15 cellular contexts compared by ENCODE assay signal in the genomic region with DNA sequence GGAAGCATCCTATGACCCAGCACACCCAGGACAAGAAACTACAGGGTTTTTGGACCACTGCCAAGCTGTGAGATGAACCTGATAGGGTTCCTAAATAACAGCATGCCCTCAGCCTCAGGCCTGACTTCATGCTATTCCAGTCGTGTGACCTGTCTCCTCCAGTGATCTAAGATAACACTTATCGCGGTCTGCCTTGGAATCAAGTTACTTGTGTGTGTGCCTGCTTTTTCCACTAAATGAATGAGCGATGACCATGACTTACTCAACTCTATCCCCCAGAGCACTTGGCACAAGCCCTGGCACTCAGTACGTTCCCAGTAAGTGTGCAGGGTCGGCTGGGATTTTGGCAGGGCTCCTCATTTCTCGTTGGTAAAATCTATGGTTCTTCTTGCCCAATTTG.
DNase-seq lines count a peak whose midpoint lies in the region; ATAC-seq and TF ChIP-seq lines count a peak whose summit lies in the region.
"Had no signal": no experiment of that assay in that cellular context is flagged by ENCODE, and none has a peak within 500 bp of the region (broad histone marks: within the 10 kb centered on the region; RNA-seq: fewer than 3 reads in every experiment).

No MANE protein-coding gene starts in this region.

- 0 out of 2 replicates have a peak overlapping the region, but pooled peaks have one; percentile 10 for H2AFZ ChIP-seq in PC-9

- TF ChIP-seq CTCF in PC-9 (conservative IDR thresholded peaks at IDR 0.05) (no peak), fibroblast of the aortic adventitia (IDR thresholded peaks at IDR 0.05; ENCODE audit: insufficient read depth, low read length) (no peak), thyroid gland (IDR thresholded peaks at IDR 0.05) (no peak), colonic mucosa (IDR thresholded peaks at IDR 0.05) (no peak)

- H3F3A ChIP-seq in PC-9 (ENCODE audit: insufficient read depth, low read depth) = no peaks in the 10 kb centered on the region

- peaks cover 5% of the 10 kb centered on the region for H3K9me3 ChIP-seq in PC-9 (ENCODE audit: insufficient read depth, low read depth)
- no peaks in the 10 kb centered on the region for H3K9me3 ChIP-seq in thyroid gland
- H3K9me3 ChIP-seq in colonic mucosa = no peaks in the 10 kb centered on the region

- no peaks in the 10 kb centered on the region for H4K20me1 ChIP-seq in PC-9 (ENCODE audit: insufficient read depth)

- TF ChIP-seq POLR2A in thyroid gland (IDR thresholded peaks at IDR 0.05) = no peak

- no peaks in the 10 kb centered on the region for H3K27me3 ChIP-seq in PC-9 (ENCODE audit: insufficient read depth, low read depth)
- H3K27me3 ChIP-seq in thyroid gland = no peaks in the 10 kb centered on the region
- no peaks in the 10 kb centered on the region for H3K27me3 ChIP-seq in colonic mucosa

- POLR2A ChIA-PET in PC-9 (lab: Charles Lee; ENCODE audit: unreplicated experiment) = no interaction called here

- no peak overlapping the region; the same call in 1 of the 2 replicates for H3K4me2 ChIP-seq in PC-9

- no TSS peak for BruUV-seq in PC-9 (replicated peaks; lab: Mats Ljungman, UMichigan)

- H3K4me1 Mint-ChIP-seq in activated naive CD4-positive, alpha-beta T cell treated with anti-CD3 and anti-CD28 coated beads, Interleukin-2, amount 50 U/mL, for 24 hours = no peaks in the 10 kb centered on the region
- H3K4me1 Mint-ChIP-seq: activated CD4-positive, alpha-beta T cell treated with anti-CD3 and anti-CD28 coated beads, Interleukin-2, amount 10 ng/mL, durations not matched to agents 7 days and 5 days; IgD-negative memory B cell had no signal

- H3K36me3 ChIP-seq in PC-9 (ENCODE audit: low read depth) (no peaks in the 10 kb centered on the region), thyroid gland (no peaks in the 10 kb centered on the region), colonic mucosa (no peaks in the 10 kb centered on the region)

- no peaks in the 10 kb centered on the region for H3K9me2 ChIP-seq in PC-9 (ENCODE audit: insufficient read depth)

- H3K9ac ChIP-seq in colonic mucosa (ENCODE audit: low read depth in 2 of 2, low read length in 2 of 2) = no peak overlapping the region

- H3K79me2 ChIP-seq in PC-9 (ENCODE audit: low read depth) = no peaks in the 10 kb centered on the region

- no peak overlapping the region for H3K4me3 Mint-ChIP-seq in activated naive CD4-positive, alpha-beta T cell treated with anti-CD3 and anti-CD28 coated beads, Interleukin-2, amount 50 U/mL, for 24 hours
- H3K4me3 Mint-ChIP-seq: activated CD4-positive, alpha-beta T cell treated with anti-CD3 and anti-CD28 coated beads, Interleukin-2, amount 10 ng/mL, durations not matched to agents 7 days and 5 days; IgD-negative memory B cell had no signal

- ATAC-seq in HG02610 (IDR thresholded peaks at IDR 0.05; ENCODE audit: unreplicated experiment) = no peak

- no peaks in the 10 kb centered on the region for H3K9me3 Mint-ChIP-seq in activated naive CD4-positive, alpha-beta T cell treated with anti-CD3 and anti-CD28 coated beads, Interleukin-2, amount 50 U/mL, for 24 hours

- peak overlapping the region; percentile 7 for H3K27ac Mint-ChIP-seq in activated naive CD4-positive, alpha-beta T cell treated with anti-CD3 and anti-CD28 coated beads, Interleukin-2, amount 50 U/mL, for 24 hours
- H3K27ac Mint-ChIP-seq: activated CD4-positive, alpha-beta T cell treated with anti-CD3 and anti-CD28 coated beads, Interleukin-2, amount 10 ng/mL, durations not matched to agents 7 days and 5 days; IgD-negative memory B cell had no signal

- H3K4me1 ChIP-seq in PC-9 (replicated peaks; ENCODE audit: insufficient read depth) (peaks cover 11% of the 10 kb centered on the region), thyroid gland (peaks cover 6 to 7% of the 10 kb centered on the region in 2 donors), colonic mucosa (no peaks in the 10 kb centered on the region)

- no peaks in the 10 kb centered on the region for H3K27me3 Mint-ChIP-seq in activated naive CD4-positive, alpha-beta T cell treated with anti-CD3 and anti-CD28 coated beads, Interleukin-2, amount 50 U/mL, for 24 hours
- H3K27me3 Mint-ChIP-seq: activated CD4-positive, alpha-beta T cell treated with anti-CD3 and anti-CD28 coated beads, Interleukin-2, amount 10 ng/mL, durations not matched to agents 7 days and 5 days; IgD-negative memory B cell had no signal

- whole genome bisulfite sequencing in thyroid gland, 2 donors = 39 to 62% methylated on average over 7 of the region's 7 CpGs

- DNase-seq in activated naive CD4-positive, alpha-beta T cell treated with anti-CD3 and anti-CD28 coated beads, Interleukin-2, amount 50 U/mL, for 16 hours = no peak
- DNase-seq in PC-9 = peak; percentile 84 to 86
- DNase-seq in fibroblast of the aortic adventitia (ENCODE audit: low read depth) = peak; percentile 78
- DNase-seq in thyroid gland = peak; percentile 10 to 34
- no peak for DNase-seq in colonic mucosa
- no peak for DNase-seq in GF-D8 (lab: John Stamatoyannopoulos, UW)
- DNase-seq: activated CD4-positive, alpha-beta T cell treated with anti-CD3 and anti-CD28 coated beads, Interleukin-2, amount 10 ng/mL, durations not matched to agents 7 days and 5 days; NCI-H524 treated with DMSO at 0.1 percent for 48 hours; posterior cingulate gyrus; substantia nigra; SW 1271 had no signal

- no peak overlapping the region for H3K4me3 ChIP-seq in PC-9
- no peak overlapping the region for H3K4me3 ChIP-seq in fibroblast of the aortic adventitia (ENCODE audit: low read depth, low read length)
- no peak overlapping the region for H3K4me3 ChIP-seq in thyroid gland (replicated peaks in 1 of 3)
- H3K4me3 ChIP-seq in colonic mucosa = no peak overlapping the region
- H3K4me3 ChIP-seq: lung had no signal

- no peaks in the 10 kb centered on the region for H3K36me3 Mint-ChIP-seq in activated naive CD4-positive, alpha-beta T cell treated with anti-CD3 and anti-CD28 coated beads, Interleukin-2, amount 50 U/mL, for 24 hours
- H3K36me3 Mint-ChIP-seq: IgD-negative memory B cell had no signal

- intact Hi-C loops in PC-9 (cut with micrococcal nuclease; ENCODE audit: unreplicated experiment) = loop anchor here (1.0 to 5.0 kb wide), 13 partner anchors 32 to 486 kb away; no protein-coding TSS in a partner anchor
- intact Hi-C loops in thyroid gland (cut with DNase I) = no loop called here
- intact Hi-C loops in colonic mucosa (cut with DNase I) = no loop called here

- H3K27ac ChIP-seq in PC-9 (no peak overlapping the region), thyroid gland (no peak overlapping the region), colonic mucosa (no peak overlapping the region)

- CTCF ChIA-PET in PC-9 (lab: Charles Lee) = no interaction called here

Comparison
In these comparisons a context has a peak if more than half of its experiments do, and no peak if none do; other contexts are left out.
1. DNase-seq: peak in PC-9 (2 of 2), fibroblast of the aortic adventitia (single experiment) and thyroid gland (2 of 2); none in activated naive CD4-positive, alpha-beta T cell treated with anti-CD3 and anti-CD28 coated beads, Interleukin-2, amount 50 U/mL, for 16 hours (single experiment), colonic mucosa (single experiment) and GF-D8 (single experiment).